Comparison of ENCODE assay signal across 2 cellular contexts in the genomic region with DNA sequence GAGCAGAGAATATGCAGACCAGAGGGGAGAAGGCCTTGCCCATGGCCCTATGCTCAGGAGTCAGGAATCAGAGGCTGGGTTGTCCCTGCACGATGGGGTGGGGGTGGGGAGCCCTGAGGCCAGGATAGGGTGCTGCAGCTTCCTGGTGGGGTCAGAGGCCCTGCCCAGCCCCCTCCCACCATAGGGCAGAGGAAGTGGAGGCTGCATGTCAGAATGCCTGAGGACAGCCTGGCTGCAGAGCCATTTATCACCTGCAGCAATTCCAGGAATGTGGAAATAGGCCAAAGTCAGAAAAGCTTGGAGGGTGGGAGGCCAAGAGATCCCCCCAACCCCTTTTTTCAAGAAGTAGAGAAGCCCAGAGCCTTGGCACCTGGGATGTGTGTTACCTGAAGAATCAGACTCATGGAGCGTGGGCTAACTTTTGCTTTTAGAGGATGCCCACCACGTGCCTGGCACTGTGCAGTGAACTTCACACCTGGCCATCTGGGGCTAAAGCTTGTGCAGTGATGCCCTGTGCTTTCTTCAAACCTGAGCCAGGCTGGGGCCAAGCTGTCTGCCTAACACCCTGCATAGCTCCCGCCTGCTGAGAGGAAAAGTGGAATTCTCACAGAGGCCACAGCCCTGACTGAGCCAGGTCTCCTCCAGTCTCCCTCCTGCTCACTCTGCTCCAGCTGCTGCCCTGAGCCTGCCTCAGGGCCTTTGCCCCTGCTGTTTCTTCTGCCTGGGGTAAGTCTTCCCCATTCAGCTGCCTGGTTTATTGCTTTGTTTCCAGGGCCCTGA.
TF ChIP-seq lines count a peak whose summit lies in the region.

No MANE protein-coding gene starts in this region.

TF ChIP-seq in GM23338, 12 proteins besides CTCF, POLR2A, EP300 and RAD21 (continues in another document):
- no peak for TF ChIP-seq NANOG (IDR thresholded peaks at IDR 0.05; ENCODE audit: borderline replicate concordance)
- TF ChIP-seq ZNF114 (CRISPR knock-in tag; IDR thresholded peaks at IDR 0.05), result no peak
- TF ChIP-seq CREB1 (CRISPR knock-in tag; IDR thresholded peaks at IDR 0.05; ENCODE audit: low read depth), result no peak
- TF ChIP-seq EZH2phosphoT487 (IDR thresholded peaks at IDR 0.05; ENCODE audit: unreplicated experiment), result no peak
- TF ChIP-seq, protein P1, sequence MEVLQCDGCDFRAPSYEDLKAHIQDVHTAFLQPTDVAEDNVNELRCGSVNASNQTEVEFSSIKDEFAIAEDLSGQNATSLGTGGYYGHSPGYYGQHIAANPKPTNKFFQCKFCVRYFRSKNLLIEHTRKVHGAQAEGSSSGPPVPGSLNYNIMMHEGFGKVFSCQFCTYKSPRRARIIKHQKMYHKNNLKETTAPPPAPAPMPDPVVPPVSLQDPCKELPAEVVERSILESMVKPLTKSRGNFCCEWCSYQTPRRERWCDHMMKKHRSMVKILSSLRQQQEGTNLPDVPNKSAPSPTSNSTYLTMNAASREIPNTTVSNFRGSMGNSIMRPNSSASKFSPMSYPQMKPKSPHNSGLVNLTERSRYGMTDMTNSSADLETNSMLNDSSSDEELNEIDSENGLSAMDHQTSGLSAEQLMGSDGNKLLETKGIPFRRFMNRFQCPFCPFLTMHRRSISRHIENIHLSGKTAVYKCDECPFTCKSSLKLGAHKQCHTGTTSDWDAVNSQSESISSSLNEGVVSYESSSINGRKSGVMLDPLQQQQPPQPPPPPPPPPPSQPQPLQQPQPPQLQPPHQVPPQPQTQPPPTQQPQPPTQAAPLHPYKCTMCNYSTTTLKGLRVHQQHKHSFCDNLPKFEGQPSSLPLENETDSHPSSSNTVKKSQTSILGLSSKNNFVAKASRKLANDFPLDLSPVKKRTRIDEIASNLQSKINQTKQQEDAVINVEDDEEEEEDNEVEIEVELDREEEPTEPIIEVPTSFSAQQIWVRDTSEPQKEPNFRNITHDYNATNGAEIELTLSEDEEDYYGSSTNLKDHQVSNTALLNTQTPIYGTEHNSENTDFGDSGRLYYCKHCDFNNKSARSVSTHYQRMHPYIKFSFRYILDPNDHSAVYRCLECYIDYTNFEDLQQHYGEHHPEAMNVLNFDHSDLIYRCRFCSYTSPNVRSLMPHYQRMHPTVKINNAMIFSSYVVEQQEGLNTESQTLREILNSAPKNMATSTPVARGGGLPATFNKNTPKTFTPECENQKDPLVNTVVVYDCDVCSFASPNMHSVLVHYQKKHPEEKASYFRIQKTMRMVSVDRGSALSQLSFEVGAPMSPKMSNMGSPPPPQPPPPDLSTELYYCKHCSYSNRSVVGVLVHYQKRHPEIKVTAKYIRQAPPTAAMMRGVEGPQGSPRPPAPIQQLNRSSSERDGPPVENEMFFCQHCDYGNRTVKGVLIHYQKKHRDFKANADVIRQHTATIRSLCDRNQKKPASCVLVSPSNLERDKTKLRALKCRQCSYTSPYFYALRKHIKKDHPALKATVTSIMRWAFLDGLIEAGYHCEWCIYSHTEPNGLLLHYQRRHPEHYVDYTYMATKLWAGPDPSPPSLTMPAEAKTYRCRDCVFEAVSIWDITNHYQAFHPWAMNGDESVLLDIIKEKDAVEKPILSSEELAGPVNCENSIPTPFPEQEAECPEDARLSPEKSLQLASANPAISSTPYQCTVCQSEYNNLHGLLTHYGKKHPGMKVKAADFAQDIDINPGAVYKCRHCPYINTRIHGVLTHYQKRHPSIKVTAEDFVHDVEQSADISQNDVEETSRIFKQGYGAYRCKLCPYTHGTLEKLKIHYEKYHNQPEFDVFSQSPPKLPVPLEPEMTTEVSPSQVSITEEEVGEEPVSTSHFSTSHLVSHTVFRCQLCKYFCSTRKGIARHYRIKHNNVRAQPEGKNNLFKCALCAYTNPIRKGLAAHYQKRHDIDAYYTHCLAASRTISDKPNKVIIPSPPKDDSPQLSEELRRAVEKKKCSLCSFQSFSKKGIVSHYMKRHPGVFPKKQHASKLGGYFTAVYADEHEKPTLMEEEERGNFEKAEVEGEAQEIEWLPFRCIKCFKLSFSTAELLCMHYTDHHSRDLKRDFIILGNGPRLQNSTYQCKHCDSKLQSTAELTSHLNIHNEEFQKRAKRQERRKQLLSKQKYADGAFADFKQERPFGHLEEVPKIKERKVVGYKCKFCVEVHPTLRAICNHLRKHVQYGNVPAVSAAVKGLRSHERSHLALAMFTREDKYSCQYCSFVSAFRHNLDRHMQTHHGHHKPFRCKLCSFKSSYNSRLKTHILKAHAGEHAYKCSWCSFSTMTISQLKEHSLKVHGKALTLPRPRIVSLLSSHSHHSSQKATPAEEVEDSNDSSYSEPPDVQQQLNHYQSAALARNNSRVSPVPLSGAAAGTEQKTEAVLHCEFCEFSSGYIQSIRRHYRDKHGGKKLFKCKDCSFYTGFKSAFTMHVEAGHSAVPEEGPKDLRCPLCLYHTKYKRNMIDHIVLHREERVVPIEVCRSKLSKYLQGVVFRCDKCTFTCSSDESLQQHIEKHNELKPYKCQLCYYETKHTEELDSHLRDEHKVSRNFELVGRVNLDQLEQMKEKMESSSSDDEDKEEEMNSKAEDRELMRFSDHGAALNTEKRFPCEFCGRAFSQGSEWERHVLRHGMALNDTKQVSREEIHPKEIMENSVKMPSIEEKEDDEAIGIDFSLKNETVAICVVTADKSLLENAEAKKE (CRISPR knock-in tag; IDR thresholded peaks at IDR 0.05), result no peak
- TF ChIP-seq ZNF331 (CRISPR knock-in tag; IDR thresholded peaks at IDR 0.05; ENCODE audit: low read depth), result no peak
- TF ChIP-seq, protein P2, sequence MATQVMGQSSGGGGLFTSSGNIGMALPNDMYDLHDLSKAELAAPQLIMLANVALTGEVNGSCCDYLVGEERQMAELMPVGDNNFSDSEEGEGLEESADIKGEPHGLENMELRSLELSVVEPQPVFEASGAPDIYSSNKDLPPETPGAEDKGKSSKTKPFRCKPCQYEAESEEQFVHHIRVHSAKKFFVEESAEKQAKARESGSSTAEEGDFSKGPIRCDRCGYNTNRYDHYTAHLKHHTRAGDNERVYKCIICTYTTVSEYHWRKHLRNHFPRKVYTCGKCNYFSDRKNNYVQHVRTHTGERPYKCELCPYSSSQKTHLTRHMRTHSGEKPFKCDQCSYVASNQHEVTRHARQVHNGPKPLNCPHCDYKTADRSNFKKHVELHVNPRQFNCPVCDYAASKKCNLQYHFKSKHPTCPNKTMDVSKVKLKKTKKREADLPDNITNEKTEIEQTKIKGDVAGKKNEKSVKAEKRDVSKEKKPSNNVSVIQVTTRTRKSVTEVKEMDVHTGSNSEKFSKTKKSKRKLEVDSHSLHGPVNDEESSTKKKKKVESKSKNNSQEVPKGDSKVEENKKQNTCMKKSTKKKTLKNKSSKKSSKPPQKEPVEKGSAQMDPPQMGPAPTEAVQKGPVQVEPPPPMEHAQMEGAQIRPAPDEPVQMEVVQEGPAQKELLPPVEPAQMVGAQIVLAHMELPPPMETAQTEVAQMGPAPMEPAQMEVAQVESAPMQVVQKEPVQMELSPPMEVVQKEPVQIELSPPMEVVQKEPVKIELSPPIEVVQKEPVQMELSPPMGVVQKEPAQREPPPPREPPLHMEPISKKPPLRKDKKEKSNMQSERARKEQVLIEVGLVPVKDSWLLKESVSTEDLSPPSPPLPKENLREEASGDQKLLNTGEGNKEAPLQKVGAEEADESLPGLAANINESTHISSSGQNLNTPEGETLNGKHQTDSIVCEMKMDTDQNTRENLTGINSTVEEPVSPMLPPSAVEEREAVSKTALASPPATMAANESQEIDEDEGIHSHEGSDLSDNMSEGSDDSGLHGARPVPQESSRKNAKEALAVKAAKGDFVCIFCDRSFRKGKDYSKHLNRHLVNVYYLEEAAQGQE (IDR thresholded peaks at IDR 0.05; ENCODE audit: unreplicated experiment), result no peak
- TF ChIP-seq EZH2 (IDR thresholded peaks at IDR 0.05; ENCODE audit: low read depth, unreplicated experiment), result no peak
- no peak for TF ChIP-seq STAT1 (IDR thresholded peaks at IDR 0.05; ENCODE audit: unreplicated experiment)
- TF ChIP-seq JUNB (IDR thresholded peaks at IDR 0.05; ENCODE audit: unreplicated experiment), result no peak
- no peak for TF ChIP-seq POLR2AphosphoS5 (IDR thresholded peaks at IDR 0.05; ENCODE audit: low read depth)

TF ChIP-seq in H1, 55 proteins besides CTCF, POLR2A, EP300 and RAD21:
- TF ChIP-seq HDAC2 (IDR thresholded peaks at IDR 0.05; ENCODE audit: borderline replicate concordance in 1 of 2, low read depth in 2 of 2, low read length in 2 of 2) (peak in 1 of 2 experiments; percentile 43; a peak in 1 of 4 replicates), SIN3A (conservative IDR thresholded peaks at IDR 0.05 in 1 of 2, IDR thresholded peaks at IDR 0.05 in 1 of 2; ENCODE audit: low read depth in 1 of 2, low read length in 2 of 2) (no peak), NANOG (IDR thresholded peaks at IDR 0.05; ENCODE audit: insufficient read depth, low read depth, low read length, poor library complexity, severe bottlenecking) (no peak), TEAD4 (IDR thresholded peaks at IDR 0.05; ENCODE audit: low read depth, low read length) (peak; percentile 90), FOSL1 (IDR thresholded peaks at IDR 0.05; ENCODE audit: insufficient read depth, low read depth, low read length) (no peak), BACH1 (IDR thresholded peaks at IDR 0.05; ENCODE audit: low read length) (no peak), KDM1A (IDR thresholded peaks at IDR 0.05; ENCODE audit: borderline replicate concordance, low read length) (peak; percentile 84; the same call in 1 of the 2 replicates), GABPA (IDR thresholded peaks at IDR 0.05; ENCODE audit: borderline replicate concordance, insufficient read depth, low read length) (no peak), BCL11A (IDR thresholded peaks at IDR 0.05; ENCODE audit: low read depth in 2 of 2, low read length in 2 of 2) (no peak)
- TF ChIP-seq, protein P3, sequence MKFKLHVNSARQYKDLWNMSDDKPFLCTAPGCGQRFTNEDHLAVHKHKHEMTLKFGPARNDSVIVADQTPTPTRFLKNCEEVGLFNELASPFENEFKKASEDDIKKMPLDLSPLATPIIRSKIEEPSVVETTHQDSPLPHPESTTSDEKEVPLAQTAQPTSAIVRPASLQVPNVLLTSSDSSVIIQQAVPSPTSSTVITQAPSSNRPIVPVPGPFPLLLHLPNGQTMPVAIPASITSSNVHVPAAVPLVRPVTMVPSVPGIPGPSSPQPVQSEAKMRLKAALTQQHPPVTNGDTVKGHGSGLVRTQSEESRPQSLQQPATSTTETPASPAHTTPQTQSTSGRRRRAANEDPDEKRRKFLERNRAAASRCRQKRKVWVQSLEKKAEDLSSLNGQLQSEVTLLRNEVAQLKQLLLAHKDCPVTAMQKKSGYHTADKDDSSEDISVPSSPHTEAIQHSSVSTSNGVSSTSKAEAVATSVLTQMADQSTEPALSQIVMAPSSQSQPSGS (IDR thresholded peaks at IDR 0.05; ENCODE audit: low read length), result no peak
